In the genomic region with DNA sequence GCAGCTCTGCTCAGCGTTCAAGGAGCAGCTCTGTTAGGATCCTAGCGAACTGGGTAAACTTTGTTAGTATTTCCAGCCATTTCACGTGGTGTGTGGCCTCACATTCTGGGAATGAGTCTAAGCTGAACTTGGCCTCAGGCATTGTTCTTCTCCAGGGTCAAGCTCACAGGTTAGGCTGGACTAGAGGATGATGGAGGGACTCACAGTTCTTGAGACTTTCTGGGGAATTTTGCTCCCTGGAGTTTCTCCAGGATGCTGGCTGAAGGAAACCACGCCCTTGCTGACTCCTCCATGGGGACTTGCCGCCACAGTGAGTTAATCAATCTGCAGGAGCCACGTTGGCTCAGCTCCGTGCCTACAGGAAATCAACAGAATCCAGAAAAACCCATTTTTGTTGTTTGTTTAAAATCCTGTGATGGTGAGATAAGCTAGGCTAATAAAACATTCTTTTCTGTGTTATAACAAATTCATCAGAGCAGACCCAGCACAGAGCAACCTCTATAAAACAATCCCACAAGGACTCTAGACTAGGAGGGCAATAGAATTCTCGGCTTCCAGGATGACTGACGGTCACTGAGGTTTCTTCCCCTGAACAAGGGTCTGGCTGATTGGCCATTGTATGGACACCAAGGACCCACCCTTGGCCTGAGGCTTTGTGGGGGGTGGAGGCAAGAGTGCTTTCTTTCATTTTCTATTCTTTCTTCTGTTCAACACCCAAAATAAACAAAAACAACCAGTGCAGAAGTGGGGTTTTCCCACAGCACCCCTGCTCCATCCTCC, we compare ENCODE assay signal across 13 cellular contexts. TPM values are rescaled to one million over a fixed set of nuclear protein-coding genes. Genes with fewer than 3 reads are reported as not detected.
DNase-seq lines count a peak whose midpoint lies in the region; ATAC-seq and TF ChIP-seq lines count a peak whose summit lies in the region.
"Had no signal": no experiment of that assay in that cellular context is flagged by ENCODE, and none has a peak within 500 bp of the region (broad histone marks: within the 10 kb centered on the region; RNA-seq: fewer than 3 reads in every experiment).

No MANE protein-coding gene starts in this region.

- POLR2A ChIA-PET in BJ (lab: Charles Lee), result no interaction called here

- CTCF ChIA-PET in BJ (lab: Yijun Ruan, JAX), result interaction anchor here (1.5 to 2.9 kb wide), 3 partner anchors 193 to 199 kb away, joined by 4 to 24 read pairs (median 6); no protein-coding TSS in a partner anchor

- 0 out of 2 replicates have a peak, but pooled peaks cover 5% of the 10 kb centered on the region for H3K9me3 ChIP-seq in SJSA1 (replicated peaks)
- no peaks in the 10 kb centered on the region for H3K9me3 ChIP-seq in fibroblast of lung (ENCODE audit: control insufficient read depth, insufficient read depth, low read depth, low read length)

- H4K20me1 ChIP-seq in fibroblast of lung (ENCODE audit: control insufficient read depth, extremely low read depth, insufficient read depth, low read length), result no peaks in the 10 kb centered on the region
- H4K20me1 ChIP-seq: BLaER1 had no signal

- no peaks in the 10 kb centered on the region for H3K79me2 ChIP-seq in fibroblast of lung (ENCODE audit: control insufficient read depth, insufficient read depth, low read length)

- no peak overlapping the region for H3K9ac ChIP-seq in fibroblast of lung (ENCODE audit: insufficient read depth, low read length)
- H3K9ac ChIP-seq: BLaER1 had no signal

- DNase-seq in BJ (ENCODE audit: low read depth) (peak; percentile 28), SJSA1 (ENCODE audit: low read depth in 1 of 2, low spot score in 2 of 2) (peak; percentile 69 to 77), fibroblast of lung (ENCODE audit: low read depth in 2 of 2) (peak; percentile 19 to 39), osteocyte (ENCODE audit: extremely low spot score, unreplicated experiment) (no peak), NCI-H2227 treated with DMSO at 0.1 percent for 48 hours (lab: John Stamatoyannopoulos, UW) (no peak)
- DNase-seq: activated CD8-positive, alpha-beta memory T cell treated with anti-CD3 and anti-CD28 coated beads, Interleukin-2, amount 10 ng/mL, durations not matched to agents 7 days and 5 days; cerebellar nuclear complex; NCI-H2171; stimulated activated naive CD8-positive, alpha-beta T cell treated with anti-CD3 and anti-CD28 coated beads, Interleukin-15, Interleukin-2, amounts not matched to agents 100 U/mL and 50 U/mL, for 24 hours had no signal

- ATAC-seq in GM21529 (IDR thresholded peaks at IDR 0.05; ENCODE audit: unreplicated experiment), result no peak
- ATAC-seq in GM21723 (IDR thresholded peaks at IDR 0.05; ENCODE audit: unreplicated experiment), result no peak
- ATAC-seq in GM21825 (IDR thresholded peaks at IDR 0.05; ENCODE audit: unreplicated experiment), result no peak
- ATAC-seq: activated CD8-positive, alpha-beta memory T cell treated with anti-CD3 and anti-CD28 coated beads, Interleukin-2, amount 10 ng/mL, durations not matched to agents 7 days and 5 days; stimulated activated naive CD8-positive, alpha-beta T cell treated with anti-CD3 and anti-CD28 coated beads, Interleukin-15, Interleukin-2, amounts not matched to agents 100 U/mL and 50 U/mL, for 24 hours had no signal

- H3K36me3 Mint-ChIP-seq in osteocyte (ENCODE audit: unreplicated experiment), result no peaks in the 10 kb centered on the region

- H3K27me3 ChIP-seq in BJ (ENCODE audit: control insufficient read depth, insufficient read depth, low read length) (peaks cover 1% of the 10 kb centered on the region; the same call in 1 of the 2 replicates), SJSA1 (replicated peaks) (no peaks in the 10 kb centered on the region), fibroblast of lung (ENCODE audit: control insufficient read depth, insufficient read depth, low read length) (no peaks in the 10 kb centered on the region)
- H3K27me3 ChIP-seq: BLaER1 had no signal

- H3K27ac ChIP-seq in SJSA1 (peak overlapping the region; percentile 36), fibroblast of lung (ENCODE audit: insufficient read depth, low read length) (no peak overlapping the region)
- H3K27ac ChIP-seq: BLaER1 had no signal

- H2AFZ ChIP-seq in fibroblast of lung (ENCODE audit: low read length), result peak overlapping the region; percentile 75

- no peak overlapping the region for H3K4me3 Mint-ChIP-seq in osteocyte (ENCODE audit: unreplicated experiment)
- H3K4me3 Mint-ChIP-seq: activated CD8-positive, alpha-beta memory T cell treated with anti-CD3 and anti-CD28 coated beads, Interleukin-2, amount 10 ng/mL, durations not matched to agents 7 days and 5 days had no signal

- H3K4me2 ChIP-seq in fibroblast of lung (ENCODE audit: extremely low read depth, insufficient read depth, low read length), result peak overlapping the region; percentile 44
- H3K4me2 ChIP-seq: BLaER1 had no signal

- no peaks in the 10 kb centered on the region for H3K36me3 ChIP-seq in BJ (ENCODE audit: control insufficient read depth, insufficient read depth, low read length)
- no peaks in the 10 kb centered on the region for H3K36me3 ChIP-seq in SJSA1
- no peaks in the 10 kb centered on the region for H3K36me3 ChIP-seq in fibroblast of lung (ENCODE audit: control insufficient read depth, insufficient read depth, low read length)
- H3K36me3 ChIP-seq: BLaER1 had no signal

- H3K4me3 ChIP-seq in BJ (ENCODE audit: low read depth, low read length) (no peak overlapping the region), SJSA1 (no peak overlapping the region), fibroblast of lung (replicated peaks in 1 of 4; ENCODE audit: control extremely low read depth in 1 of 4, insufficient read depth in 1 of 4, low read depth in 3 of 4, low read length in 4 of 4) (no peak overlapping the region)
- H3K4me3 ChIP-seq: BLaER1 had no signal

- peak overlapping the region; percentile 31 for H3K27ac Mint-ChIP-seq in osteocyte (ENCODE audit: unreplicated experiment)
- H3K27ac Mint-ChIP-seq: activated CD8-positive, alpha-beta memory T cell treated with anti-CD3 and anti-CD28 coated beads, Interleukin-2, amount 10 ng/mL, durations not matched to agents 7 days and 5 days had no signal

- H3K4me1 ChIP-seq in SJSA1 (replicated peaks) (peaks cover 21% of the 10 kb centered on the region), fibroblast of lung (ENCODE audit: control insufficient read depth, extremely low read depth, insufficient read depth, low read length) (peaks cover 4% of the 10 kb centered on the region)
- H3K4me1 ChIP-seq: BLaER1 had no signal

- H3K9me3 Mint-ChIP-seq in osteocyte (ENCODE audit: unreplicated experiment), result peaks cover 17% of the 10 kb centered on the region

- no peak for TF ChIP-seq CTCF in BJ (IDR thresholded peaks at IDR 0.05; ENCODE audit: insufficient read depth, low read depth, low read length)
- no peak for TF ChIP-seq CTCF in fibroblast of lung (conservative IDR thresholded peaks at IDR 0.05 in 1 of 2, IDR thresholded peaks at IDR 0.05 in 1 of 2; ENCODE audit: low read depth in 1 of 2, low read length in 2 of 2)
- TF ChIP-seq CTCF in osteocyte (IDR thresholded peaks at IDR 0.05), result no peak

- peaks cover 3% of the 10 kb centered on the region for H3K27me3 Mint-ChIP-seq in osteocyte (ENCODE audit: unreplicated experiment)

- peaks cover 13% of the 10 kb centered on the region for H3K4me1 Mint-ChIP-seq in osteocyte (ENCODE audit: unreplicated experiment)

RNA-seq across cellular contexts. Expression of a gene that starts 12.6 kb away (rescaled TPM):
- polyA plus RNA-seq in BJ (2011; rRNA removed) (not detected in 2 replicates), fibroblast of lung (not detected in 2 replicates)
- polyA minus RNA-seq in BJ (2011; rRNA and poly(A)+ RNA removed), result 0.15 TPM in 1 of 2 replicates, not detected in the other
- not detected in 2 replicates for total RNA-seq in SJSA1 (2014; rRNA removed; shearing (Covaris generic))
- total RNA-seq in fibroblast of lung (not detected in 2 replicates), osteocyte (not detected in 2 replicates)
- polyA plus RNA-seq in fibroblast of lung (2012), result not detected in 2 replicates
- polyA minus RNA-seq in fibroblast of lung (ENCODE audit: low replicate concordance), result not detected in 2 replicates

RNA-seq across cellular contexts. Expression of a gene that starts 50.7 kb away (rescaled TPM):
- polyA plus RNA-seq in BJ (2011; rRNA removed) (2.8 and 3.6 TPM in 2 replicates), fibroblast of lung (4.4 and 5.1 TPM in 2 replicates)
- 21.4 and 24.9 TPM in 2 replicates for polyA minus RNA-seq in BJ (2011; rRNA and poly(A)+ RNA removed)
- total RNA-seq in SJSA1 (2014; rRNA removed; shearing (Covaris generic)), result 11.0 and 15.2 TPM in 2 replicates
- total RNA-seq in fibroblast of lung (12.6 and 13.9 TPM in 2 replicates), osteocyte (13.6 and 14.2 TPM in 2 replicates)
- 4.4 and 4.8 TPM in 2 replicates for polyA plus RNA-seq in fibroblast of lung (2012)
- polyA minus RNA-seq in fibroblast of lung (ENCODE audit: low replicate concordance), result 3.0 and 16.3 TPM in 2 replicates

RNA-seq across cellular contexts. Expression of a gene that starts 50.8 kb away (rescaled TPM):
- polyA plus RNA-seq in BJ (2011; rRNA removed) (86.6 and 99.4 TPM in 2 replicates), fibroblast of lung (69.8 and 117 TPM in 2 replicates)
- 48.1 and 85.1 TPM in 2 replicates for polyA minus RNA-seq in BJ (2011; rRNA and poly(A)+ RNA removed)
- 40.5 and 48.4 TPM in 2 replicates for total RNA-seq in SJSA1 (2014; rRNA removed; shearing (Covaris generic))
- total RNA-seq in fibroblast of lung (40.8 and 41.8 TPM in 2 replicates), osteocyte (75.2 and 78.8 TPM in 2 replicates)
- 75.8 and 115 TPM in 2 replicates for polyA plus RNA-seq in fibroblast of lung (2012)
- 53.4 and 105 TPM in 2 replicates for polyA minus RNA-seq in fibroblast of lung (ENCODE audit: low replicate concordance)

Comparison
In these comparisons a context has a peak if more than half of its experiments do, and no peak if none do; other contexts are left out.
1. DNase-seq: peak in BJ (single experiment), SJSA1 (2 of 2) and fibroblast of lung (2 of 2); none in osteocyte (single experiment) and NCI-H2227 treated with DMSO at 0.1 percent for 48 hours (single experiment).